In genomic region chr18:77055429-77056310, GRCh38 we compare ENCODE assay signal across 8 cellular contexts.
A peak's percentile ranks its signal among the peaks of the same experiment; 100 is the strongest.
DNase-seq lines count a peak whose midpoint lies in the region; ATAC-seq and TF ChIP-seq lines count a peak whose summit lies in the region.

No MANE protein-coding gene starts in this region.

- H3K36me3 Mint-ChIP-seq in activated naive CD4-positive, alpha-beta T cell treated with anti-CD3 and anti-CD28 coated beads, Interleukin-2, amount 50 U/mL, for 24 hours, result peaks cover 2% of the 10 kb centered on the region

- TF ChIP-seq CTCF in left lung (IDR thresholded peaks at IDR 0.05), result no peak
- TF ChIP-seq CTCF in thoracic aorta (IDR thresholded peaks at IDR 0.05), result no peak

- H3K27ac ChIP-seq in left lung, result peak overlapping the region; percentile 86 to 94
- H3K27ac ChIP-seq in thoracic aorta, result peak overlapping the region; percentile 23 to 51

- H3K9me3 Mint-ChIP-seq in activated naive CD4-positive, alpha-beta T cell treated with anti-CD3 and anti-CD28 coated beads, Interleukin-2, amount 50 U/mL, for 24 hours, result no peaks in the 10 kb centered on the region

- DNase-seq in SKM-1 (lab: John Stamatoyannopoulos, UW; ENCODE audit: unreplicated experiment), result peak; percentile 17
- DNase-seq in SKM-1 treated with dmso at 0.1 percent for 144 hours (lab: John Stamatoyannopoulos, UW; ENCODE audit: unreplicated experiment), result no peak
- peak; percentile 55 to 91 for DNase-seq in left lung
- no peak for DNase-seq in thoracic aorta (ENCODE audit: low spot score)
- DNase-seq in effector CD8-positive, alpha-beta T cell (lab: John Stamatoyannopoulos, UW), result no peak
- no peak for DNase-seq in mucosa of gallbladder (ENCODE audit: low spot score)

- no peaks in the 10 kb centered on the region for H3K27me3 Mint-ChIP-seq in activated naive CD4-positive, alpha-beta T cell treated with anti-CD3 and anti-CD28 coated beads, Interleukin-2, amount 50 U/mL, for 24 hours

- no peaks in the 10 kb centered on the region for H3K27me3 ChIP-seq in left lung
- H3K27me3 ChIP-seq in thoracic aorta (replicated peaks; ENCODE audit: insufficient read depth), result no peaks in the 10 kb centered on the region

- H3K4me1 ChIP-seq in left lung (peaks cover 29 to 71% of the 10 kb centered on the region in 2 donors), thoracic aorta (ENCODE audit: control insufficient read depth in 1 of 2, low read depth in 2 of 2) (peaks cover 21 to 45% of the 10 kb centered on the region in 2 donors)

- H3K27ac Mint-ChIP-seq in activated naive CD4-positive, alpha-beta T cell treated with anti-CD3 and anti-CD28 coated beads, Interleukin-2, amount 50 U/mL, for 24 hours, result peak overlapping the region; percentile 96

- ATAC-seq in left lung (no peak), thoracic aorta (ENCODE audit: insufficient number of reproducible peaks, low FRiP score, low read depth) (no peak), HG02870 (IDR thresholded peaks at IDR 0.05; ENCODE audit: unreplicated experiment) (no peak)

- H3K9me3 ChIP-seq in left lung, result no peaks in the 10 kb centered on the region
- no peaks in the 10 kb centered on the region for H3K9me3 ChIP-seq in thoracic aorta

- no peaks in the 10 kb centered on the region for H3K36me3 ChIP-seq in left lung
- H3K36me3 ChIP-seq in thoracic aorta, result no peaks in the 10 kb centered on the region

- intact Hi-C loops in left lung (cut with DNase I), result no loop called here

- peak overlapping the region; percentile 74 for H3K4me3 Mint-ChIP-seq in activated naive CD4-positive, alpha-beta T cell treated with anti-CD3 and anti-CD28 coated beads, Interleukin-2, amount 50 U/mL, for 24 hours

- H3K4me1 Mint-ChIP-seq in activated naive CD4-positive, alpha-beta T cell treated with anti-CD3 and anti-CD28 coated beads, Interleukin-2, amount 50 U/mL, for 24 hours, result peaks cover 79% of the 10 kb centered on the region

- H3K4me3 ChIP-seq in left lung (no peak overlapping the region), thoracic aorta (no peak overlapping the region)

Comparison
In these comparisons a context has a peak if more than half of its experiments do, and no peak if none do; other contexts are left out.
1. DNase-seq: peak in SKM-1 (single experiment) and left lung (2 of 2); none in SKM-1 treated with dmso at 0.1 percent for 144 hours (single experiment), thoracic aorta (single experiment), effector CD8-positive, alpha-beta T cell (single experiment) and mucosa of gallbladder (single experiment).